Comparison of ENCODE assay signal across 12 cellular contexts in genomic region chr6:158038291-158039177, GRCh38. TPM values are rescaled to one million over a fixed set of nuclear protein-coding genes. Genes with fewer than 3 reads are reported as not detected.
A peak's percentile ranks its signal among the peaks of the same experiment; 100 is the strongest.
DNase-seq lines count a peak whose midpoint lies in the region; ATAC-seq and TF ChIP-seq lines count a peak whose summit lies in the region.
"Had no signal": no experiment of that assay in that cellular context is flagged by ENCODE, and none has a peak within 500 bp of the region (broad histone marks: within the 10 kb centered on the region; RNA-seq: fewer than 3 reads in every experiment).

No MANE protein-coding gene starts in this region.

- H3K27ac Mint-ChIP-seq in activated T-cell treated with anti-CD3 and anti-CD28 coated beads, Interleukin-2, amount 50 U/mL, for 24 hours, result no peak overlapping the region
- peak overlapping the region; percentile 63 for H3K27ac Mint-ChIP-seq in T-helper 17 cell
- H3K27ac Mint-ChIP-seq in activated CD4-positive, alpha-beta T cell treated with anti-CD3 and anti-CD28 coated beads, Interleukin-2, amount 10 ng/mL, durations not matched to agents 7 days and 5 days, result no peak overlapping the region
- H3K27ac Mint-ChIP-seq: memory B cell had no signal

- H3K9me3 Mint-ChIP-seq in activated T-cell treated with anti-CD3 and anti-CD28 coated beads, Interleukin-2, amount 50 U/mL, for 24 hours, result no peaks in the 10 kb centered on the region
- no peaks in the 10 kb centered on the region for H3K9me3 Mint-ChIP-seq in activated CD4-positive, alpha-beta T cell treated with anti-CD3 and anti-CD28 coated beads, Interleukin-2, amount 10 ng/mL, durations not matched to agents 7 days and 5 days

- H3K4me1 ChIP-seq in right atrium auricular region, result peaks cover 0 to 57% of the 10 kb centered on the region in 2 donors

- H3K4me3 ChIP-seq in right atrium auricular region, result no peak overlapping the region

- TF ChIP-seq CTCF in right atrium auricular region (IDR thresholded peaks at IDR 0.05), result no peak

- peaks cover 68% of the 10 kb centered on the region for H3K36me3 Mint-ChIP-seq in activated T-cell treated with anti-CD3 and anti-CD28 coated beads, Interleukin-2, amount 50 U/mL, for 24 hours (ENCODE audit: low read depth)
- peaks cover 5% of the 10 kb centered on the region for H3K36me3 Mint-ChIP-seq in T-helper 17 cell (ENCODE audit: low read depth)
- H3K36me3 Mint-ChIP-seq in activated CD4-positive, alpha-beta T cell treated with anti-CD3 and anti-CD28 coated beads, Interleukin-2, amount 10 ng/mL, durations not matched to agents 7 days and 5 days (ENCODE audit: low read depth), result peaks cover 36% of the 10 kb centered on the region

- no peak overlapping the region for H3K4me3 Mint-ChIP-seq in activated T-cell treated with anti-CD3 and anti-CD28 coated beads, Interleukin-2, amount 50 U/mL, for 24 hours
- no peak overlapping the region for H3K4me3 Mint-ChIP-seq in T-helper 17 cell
- H3K4me3 Mint-ChIP-seq in activated CD4-positive, alpha-beta T cell treated with anti-CD3 and anti-CD28 coated beads, Interleukin-2, amount 10 ng/mL, durations not matched to agents 7 days and 5 days, result no peak overlapping the region
- H3K4me3 Mint-ChIP-seq: memory B cell had no signal

- H3K27ac ChIP-seq in right atrium auricular region (peak overlapping the region; percentile 38 to 95), substantia nigra (ENCODE audit: low read depth, low read length, poor library complexity, severe bottlenecking) (peak overlapping the region; percentile 85)

- peaks cover 39% of the 10 kb centered on the region for H3K4me1 Mint-ChIP-seq in activated T-cell treated with anti-CD3 and anti-CD28 coated beads, Interleukin-2, amount 50 U/mL, for 24 hours (ENCODE audit: low read depth)
- H3K4me1 Mint-ChIP-seq in T-helper 17 cell, result peaks cover 19% of the 10 kb centered on the region
- peaks cover 32% of the 10 kb centered on the region for H3K4me1 Mint-ChIP-seq in activated CD4-positive, alpha-beta T cell treated with anti-CD3 and anti-CD28 coated beads, Interleukin-2, amount 10 ng/mL, durations not matched to agents 7 days and 5 days

- no peaks in the 10 kb centered on the region for H3K27me3 Mint-ChIP-seq in activated T-cell treated with anti-CD3 and anti-CD28 coated beads, Interleukin-2, amount 50 U/mL, for 24 hours
- H3K27me3 Mint-ChIP-seq in T-helper 17 cell, result no peaks in the 10 kb centered on the region
- no peaks in the 10 kb centered on the region for H3K27me3 Mint-ChIP-seq in activated CD4-positive, alpha-beta T cell treated with anti-CD3 and anti-CD28 coated beads, Interleukin-2, amount 10 ng/mL, durations not matched to agents 7 days and 5 days
- H3K27me3 Mint-ChIP-seq: memory B cell had no signal

- peaks cover 4% of the 10 kb centered on the region for H3K36me3 ChIP-seq in right atrium auricular region

- ATAC-seq in T-helper 17 cell, result no peak
- no peak for ATAC-seq in activated CD4-positive, CD25-positive, alpha-beta regulatory T cell treated with anti-CD3 and anti-CD28 coated beads, Interleukin-2, amount 50 U/mL, for 24 hours
- ATAC-seq in GM19328 (IDR thresholded peaks at IDR 0.05; ENCODE audit: unreplicated experiment), result no peak

- DNase-seq in activated T-cell treated with anti-CD3 and anti-CD28 coated beads, Interleukin-2, amount 50 U/mL, for 24 hours, result peak; percentile 22
- no peak for DNase-seq in activated T-cell treated with anti-CD3 and anti-CD28 coated beads for 4 hours
- DNase-seq in T-helper 17 cell, result no peak
- no peak for DNase-seq in right atrium auricular region (ENCODE audit: low spot score)
- no peak for DNase-seq in substantia nigra (lab: John Stamatoyannopoulos, UW)
- DNase-seq in activated CD4-positive, alpha-beta T cell treated with anti-CD3 and anti-CD28 coated beads, Interleukin-2, amount 10 ng/mL, durations not matched to agents 7 days and 5 days, result no peak
- DNase-seq: dermis blood vessel endothelial cell, NCI-H2029 treated with DMSO at 0.1 percent for 48 hours, NCI-H748 treated with DMSO at 0.1 percent for 48 hours had no signal

- H3K27me3 ChIP-seq in right atrium auricular region, result no peaks in the 10 kb centered on the region

- CTCF ChIA-PET in activated CD4-positive, alpha-beta T cell treated with anti-CD3 and anti-CD28 coated beads, Interleukin-2, amount 10 ng/mL, durations not matched to agents 7 days and 5 days (lab: Charles Lee), result interaction anchor here (0.5 to 0.8 kb wide), 2 partner anchors 12 to 227 kb away, joined by 3 read pairs; no protein-coding TSS in a partner anchor

- H3K9me3 ChIP-seq in T-helper 17 cell (ENCODE audit: control insufficient read depth, low read length, poor library complexity, severe bottlenecking), result no peaks in the 10 kb centered on the region
- no peaks in the 10 kb centered on the region for H3K9me3 ChIP-seq in right atrium auricular region

- POLR2A ChIA-PET in activated CD4-positive, alpha-beta T cell treated with anti-CD3 and anti-CD28 coated beads, Interleukin-2, amount 10 ng/mL, durations not matched to agents 7 days and 5 days (lab: Charles Lee), result no interaction called here

RNA-seq across cellular contexts. Expression of gene SYNJ2, which starts 56.9 kb away (rescaled TPM):
- total RNA-seq in T-helper 17 cell (10 to 100 TPM; 43.6 to 45.0 TPM), right atrium auricular region (10 to 100 TPM; 10.1 to 20.0 TPM)
- total RNA-seq in activated CD4-positive, alpha-beta T cell treated with anti-CD3 and anti-CD28 coated beads, Interleukin-2, amount 10 ng/mL, durations not matched to agents 7 days and 5 days, result 10 to 100 TPM; 35.8 to 39.0 TPM
